In genomic region chr22:24807284-24807950, GRCh38 we compare ENCODE assay signal across 12 cellular contexts. TPM values are rescaled to one million over a fixed set of nuclear protein-coding genes. Genes with fewer than 3 reads are reported as not detected.
DNase-seq lines count a peak whose midpoint lies in the region; ATAC-seq and TF ChIP-seq lines count a peak whose summit lies in the region.
"Had no signal": no experiment of that assay in that cellular context is flagged by ENCODE, and none has a peak within 500 bp of the region (broad histone marks: within the 10 kb centered on the region; RNA-seq: fewer than 3 reads in every experiment).

No MANE protein-coding gene starts in this region.

- peak overlapping the region; percentile 98 for H3K4me3 ChIP-seq in GM23338
- H3K4me3 ChIP-seq: K562 had no signal

- no peak for ATAC-seq in GM23338
- ATAC-seq in left ventricle myocardium superior = peak; percentile 7
- ATAC-seq in HG03520 (IDR thresholded peaks at IDR 0.05; ENCODE audit: unreplicated experiment) = no peak
- ATAC-seq: K562, left colon had no signal

- H3K4me1 Mint-ChIP-seq in GM23338 = peaks cover 18% of the 10 kb centered on the region
- peaks cover 30% of the 10 kb centered on the region for H3K4me1 Mint-ChIP-seq in activated T-helper 2 cell treated with anti-CD3 and anti-CD28 coated beads, Interferon-gamma antibody, Interleukin-2, Interleukin-4, amounts not matched to agents 10 μg/mL and 5 μg/mL and 100 μg/mL, durations not matched to agents 14 hours and 24 hours and 36 hours (ENCODE audit: low read depth)

- peaks cover 4% of the 10 kb centered on the region; the same call in 1 of the 2 replicates for H3K4me1 ChIP-seq in GM23338 (ENCODE audit: insufficient read depth)

- no peak overlapping the region for H3K27ac ChIP-seq in GM23338 (ENCODE audit: low read depth)

- H3K9me2 ChIP-seq in GM23338 (ENCODE audit: insufficient read depth) = no peaks in the 10 kb centered on the region

- no peaks in the 10 kb centered on the region for H4K20me1 ChIP-seq in GM23338 (replicated peaks; ENCODE audit: insufficient read depth)

- no peaks in the 10 kb centered on the region for H3K27me3 ChIP-seq in GM23338 (ENCODE audit: insufficient read depth)

- H3F3A ChIP-seq in GM23338 (replicated peaks; ENCODE audit: low read depth) = no peaks in the 10 kb centered on the region

- no peaks in the 10 kb centered on the region for H3K36me3 ChIP-seq in GM23338 (ENCODE audit: insufficient read depth)

- H3K4me3 Mint-ChIP-seq in GM23338 = peak overlapping the region; percentile 34
- H3K4me3 Mint-ChIP-seq in activated T-helper 2 cell treated with anti-CD3 and anti-CD28 coated beads, Interferon-gamma antibody, Interleukin-2, Interleukin-4, amounts not matched to agents 10 μg/mL and 5 μg/mL and 100 μg/mL, durations not matched to agents 14 hours and 24 hours and 36 hours (ENCODE audit: low read depth) = peak overlapping the region; percentile 10

- peak; percentile 22 for DNase-seq in GM23338 (ENCODE audit: low spot score)
- DNase-seq in activated T-helper 2 cell treated with anti-CD3 and anti-CD28 coated beads, Interferon-gamma antibody, Interleukin-2, Interleukin-4, amounts not matched to agents 10 μg/mL and 5 μg/mL and 100 μg/mL, durations not matched to agents 14 hours and 24 hours and 36 hours (ENCODE audit: low spot score) = no peak
- DNase-seq in left ventricle myocardium superior = peak; percentile 61
- DNase-seq in posterior vena cava (ENCODE audit: low spot score) = peak; percentile 82
- DNase-seq in AG08396 (ENCODE audit: low spot score) = no peak
- no peak for DNase-seq in amniotic stem cell (lab: John Stamatoyannopoulos, UW)
- no peak for DNase-seq in NCI-H1092 treated with DMSO at 0.1 percent for 48 hours (lab: John Stamatoyannopoulos, UW)
- DNase-seq: activated CD4-positive, alpha-beta T cell treated with anti-CD3 and anti-CD28 coated beads for 4 hours had no signal

- no peaks in the 10 kb centered on the region for H3K79me2 ChIP-seq in GM23338 (replicated peaks; ENCODE audit: insufficient read depth)

- no peaks in the 10 kb centered on the region for H3K36me3 Mint-ChIP-seq in GM23338 (ENCODE audit: low read depth)
- H3K36me3 Mint-ChIP-seq in activated T-helper 2 cell treated with anti-CD3 and anti-CD28 coated beads, Interferon-gamma antibody, Interleukin-2, Interleukin-4, amounts not matched to agents 10 μg/mL and 5 μg/mL and 100 μg/mL, durations not matched to agents 14 hours and 24 hours and 36 hours (ENCODE audit: low read depth) = no peaks in the 10 kb centered on the region

- no peaks in the 10 kb centered on the region; the same call in 2 of the 3 replicates for H3K9me3 Mint-ChIP-seq in GM23338
- no peaks in the 10 kb centered on the region for H3K9me3 Mint-ChIP-seq in activated T-helper 2 cell treated with anti-CD3 and anti-CD28 coated beads, Interferon-gamma antibody, Interleukin-2, Interleukin-4, amounts not matched to agents 10 μg/mL and 5 μg/mL and 100 μg/mL, durations not matched to agents 14 hours and 24 hours and 36 hours

- no peak for TF ChIP-seq CTCF in GM23338 (conservative IDR thresholded peaks at IDR 0.05; ENCODE audit: low read depth in 2 of 2)

- intact Hi-C loops in activated T-helper 2 cell treated with anti-CD3 and anti-CD28 coated beads, Interferon-gamma antibody, Interleukin-2, Interleukin-4, amounts not matched to agents 10 μg/mL and 5 μg/mL and 100 μg/mL, durations not matched to agents 14 hours and 24 hours and 36 hours (cut with micrococcal nuclease) = loop anchor here (10.0 kb wide), 1 partner anchor 597 kb away; no protein-coding TSS in a partner anchor
- intact Hi-C loops in left ventricle myocardium superior (cut with micrococcal nuclease) (no loop called here), posterior vena cava (cut with DNase I) (no loop called here)

- peaks cover 20% of the 10 kb centered on the region for H3K27me3 Mint-ChIP-seq in GM23338 (ENCODE audit: insufficient read depth, low read depth, poor library complexity)
- H3K27me3 Mint-ChIP-seq in activated T-helper 2 cell treated with anti-CD3 and anti-CD28 coated beads, Interferon-gamma antibody, Interleukin-2, Interleukin-4, amounts not matched to agents 10 μg/mL and 5 μg/mL and 100 μg/mL, durations not matched to agents 14 hours and 24 hours and 36 hours (ENCODE audit: low read depth) = peaks cover 27% of the 10 kb centered on the region

- no peak overlapping the region for H3K27ac Mint-ChIP-seq in GM23338
- no peak overlapping the region for H3K27ac Mint-ChIP-seq in activated T-helper 2 cell treated with anti-CD3 and anti-CD28 coated beads, Interferon-gamma antibody, Interleukin-2, Interleukin-4, amounts not matched to agents 10 μg/mL and 5 μg/mL and 100 μg/mL, durations not matched to agents 14 hours and 24 hours and 36 hours

- H2AFZ ChIP-seq in GM23338 = no peak overlapping the region

- H3K4me2 ChIP-seq in GM23338 = peak overlapping the region; percentile 99

TF ChIP-seq in GM23338, 12 proteins besides CTCF, POLR2A, EP300 and RAD21 (continues in another document):
- TF ChIP-seq ZNF462 (CRISPR knock-in tag; IDR thresholded peaks at IDR 0.05) (no peak), NANOG (IDR thresholded peaks at IDR 0.05; ENCODE audit: borderline replicate concordance) (no peak), POLR2AphosphoS5 (IDR thresholded peaks at IDR 0.05; ENCODE audit: low read depth) (no peak), CREB1 (CRISPR knock-in tag; IDR thresholded peaks at IDR 0.05; ENCODE audit: low read depth) (no peak)

RNA-seq across cellular contexts. Expression of gene SGSM1, which starts 1.4 kb away (rescaled TPM):
- 4.2 and 4.7 TPM in 2 replicates for total RNA-seq in GM23338 (2014; rRNA removed; shearing (Covaris generic))
- polyA plus RNA-seq in GM23338 (2016; fragmentation: Nextera tagmentation; extraction: Ambion mirVana) = 3.0 and 5.4 TPM in 2 replicates
- total RNA-seq in activated T-helper 2 cell treated with anti-CD3 and anti-CD28 coated beads, Interferon-gamma antibody, Interleukin-2, Interleukin-4, amounts not matched to agents 10 μg/mL and 5 μg/mL and 100 μg/mL, durations not matched to agents 14 hours and 24 hours and 36 hours = 0.07 TPM in 1 of 2 replicates, not detected in the other
- total RNA-seq in left ventricle myocardium superior (11.6 TPM), posterior vena cava (1 to 10 TPM; 1.4 to 1.9 TPM)
- total RNA-seq: K562, OCI-LY7 had no signal
- polyA plus RNA-seq: K562 had no signal

RNA-seq across cellular contexts. Expression of gene PIWIL3, which starts 32.9 kb away (rescaled TPM):
- total RNA-seq in GM23338 (2014; rRNA removed; shearing (Covaris generic)) = 0.24 TPM in 1 of 2 replicates, not detected in the other
- polyA plus RNA-seq in GM23338 (2016; fragmentation: Nextera tagmentation; extraction: Ambion mirVana) = 0.21 TPM in 1 of 2 replicates, not detected in the other
- not detected in 2 replicates for total RNA-seq in activated T-helper 2 cell treated with anti-CD3 and anti-CD28 coated beads, Interferon-gamma antibody, Interleukin-2, Interleukin-4, amounts not matched to agents 10 μg/mL and 5 μg/mL and 100 μg/mL, durations not matched to agents 14 hours and 24 hours and 36 hours
- not detected for total RNA-seq in left ventricle myocardium superior
- total RNA-seq in posterior vena cava = not detected
- total RNA-seq: K562, left colon, OCI-LY7 had no signal

Comparison
In these comparisons a context has a peak if more than half of its experiments do, and no peak if none do; other contexts are left out.
1. DNase-seq: peak in GM23338 (single experiment), left ventricle myocardium superior (single experiment) and posterior vena cava (single experiment); none in activated T-helper 2 cell treated with anti-CD3 and anti-CD28 coated beads, Interferon-gamma antibody, Interleukin-2, Interleukin-4, amounts not matched to agents 10 μg/mL and 5 μg/mL and 100 μg/mL, durations not matched to agents 14 hours and 24 hours and 36 hours (single experiment), AG08396 (single experiment), amniotic stem cell (single experiment) and NCI-H1092 treated with DMSO at 0.1 percent for 48 hours (single experiment).